ENCODE assay signal across 9 cellular contexts in the genomic region with DNA sequence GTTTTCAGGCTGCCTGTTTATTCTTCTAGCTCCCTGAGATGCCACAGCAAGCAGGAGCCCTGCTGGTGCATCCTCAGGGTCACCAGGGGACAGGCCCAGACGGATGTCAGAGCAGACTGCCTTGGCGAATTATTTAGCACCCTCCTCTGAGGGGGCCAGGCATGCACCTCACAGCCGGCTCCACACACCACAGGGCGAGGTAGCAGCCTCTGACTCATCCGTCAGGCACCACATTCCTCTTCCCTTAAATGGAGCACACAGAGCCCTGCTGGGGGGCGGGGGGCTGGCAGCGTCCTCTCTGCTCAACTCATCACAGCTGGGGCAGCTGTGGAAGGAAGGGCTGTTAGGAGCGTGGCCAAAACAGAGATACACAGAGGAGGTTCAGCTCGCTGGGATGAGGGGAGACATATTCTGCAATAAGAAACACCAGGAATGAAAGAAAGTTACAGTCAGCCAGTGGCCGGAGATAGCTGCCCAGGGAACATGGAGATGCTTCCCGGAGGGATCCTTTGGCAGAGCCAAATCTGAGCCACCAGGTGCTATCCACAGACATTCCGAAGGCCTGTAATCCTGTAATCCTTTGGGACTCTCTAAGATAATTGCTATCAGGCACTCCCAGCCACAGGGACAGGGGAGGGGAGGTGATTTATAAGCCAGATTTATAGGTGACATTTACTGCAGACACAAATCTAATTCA. TPM values are rescaled to one million over a fixed set of nuclear protein-coding genes. Genes with fewer than 3 reads are reported as not detected.
DNase-seq lines count a peak whose midpoint lies in the region; ATAC-seq and TF ChIP-seq lines count a peak whose summit lies in the region.
"Had no signal": no experiment of that assay in that cellular context is flagged by ENCODE, and none has a peak within 500 bp of the region (broad histone marks: within the 10 kb centered on the region; RNA-seq: fewer than 3 reads in every experiment).

No MANE protein-coding gene starts in this region.

- WGBS in esophagus muscularis mucosa = 31% methylated on average over 5 of the region's 12 CpGs

- H3K9me3 ChIP-seq in esophagus muscularis mucosa = peaks cover 0 to 11% (median 0%) of the 10 kb centered on the region in 4 donors

- H3K4me3 ChIP-seq in AG10803 (ENCODE audit: low read length) = peak overlapping the region; percentile 27; the same call in 1 of the 2 replicates
- peak overlapping the region in 2 of 4 donors; percentile 14 to 17 for H3K4me3 ChIP-seq in esophagus muscularis mucosa

- H3K4me3 Mint-ChIP-seq in nephron = peak overlapping the region; percentile 8 to 18 (median 8)

- no peak for ATAC-seq in HG02623 (IDR thresholded peaks at IDR 0.05; ENCODE audit: unreplicated experiment)

- H3K27ac ChIP-seq in esophagus muscularis mucosa (replicated peaks in 1 of 4) = peak overlapping the region; percentile 81 to 88 (median 86)

- intact Hi-C loops in esophagus muscularis mucosa (cut with DNase I) = no loop called here

- peak; percentile 99 for DNase-seq in AG10803 (ENCODE audit: low read depth)
- DNase-seq in NCI-H69 (lab: John Stamatoyannopoulos, UW) = peak; percentile 70
- DNase-seq in esophagus muscularis mucosa (ENCODE audit: extremely low spot score) = peak; percentile 96
- no peak for DNase-seq in putamen (ENCODE audit: low spot score)
- no peak for DNase-seq in DMS53 (lab: John Stamatoyannopoulos, UW)
- DNase-seq in NCI-H2081 (lab: John Stamatoyannopoulos, UW) = no peak
- DNase-seq: NCI-H345 had no signal

- TF ChIP-seq CTCF in AG10803 (conservative IDR thresholded peaks at IDR 0.05; ENCODE audit: low read length) (no peak), esophagus muscularis mucosa (IDR thresholded peaks at IDR 0.05) (no peak), nephron (IDR thresholded peaks at IDR 0.05; ENCODE audit: unreplicated experiment in 3 of 3) (no peak)

- peak overlapping the region; percentile 83 to 94 (median 89) for H3K27ac Mint-ChIP-seq in nephron

- H3K9me3 Mint-ChIP-seq in nephron = peaks cover 10% of the 10 kb centered on the region

- TF ChIP-seq EP300 in esophagus muscularis mucosa (IDR thresholded peaks at IDR 0.05) = peak; percentile 3

- H3K4me1 ChIP-seq in esophagus muscularis mucosa = peaks cover 10 to 69% (median 53%) of the 10 kb centered on the region in 4 donors

- TF ChIP-seq POLR2A in esophagus muscularis mucosa (IDR thresholded peaks at IDR 0.05; ENCODE audit: low read depth) = no peak

- peaks cover 40% of the 10 kb centered on the region for H3K36me3 Mint-ChIP-seq in nephron (ENCODE audit: low read depth)

- peaks cover 47% of the 10 kb centered on the region for H3K4me1 Mint-ChIP-seq in nephron

- H3K27me3 ChIP-seq in esophagus muscularis mucosa = no peaks in the 10 kb centered on the region

- H3K27me3 Mint-ChIP-seq in nephron (ENCODE audit: low read depth) = no peaks in the 10 kb centered on the region

- peaks cover 0 to 20% (median 10%) of the 10 kb centered on the region in 4 donors for H3K36me3 ChIP-seq in esophagus muscularis mucosa

RNA-seq across cellular contexts. Expression of a gene that starts 13.9 kb away (rescaled TPM):
- 10 to 100 TPM; 71.8 to 99.9 (median 84.4) TPM for total RNA-seq in esophagus muscularis mucosa

Comparison
In these comparisons a context has a peak if more than half of its experiments do, and no peak if none do; other contexts are left out.
1. DNase-seq: peak in AG10803 (single experiment), NCI-H69 (single experiment) and esophagus muscularis mucosa (single experiment); none in putamen (single experiment), DMS53 (single experiment) and NCI-H2081 (0 of 2).